ENCODE assay signal across 12 cellular contexts in the genomic region with DNA sequence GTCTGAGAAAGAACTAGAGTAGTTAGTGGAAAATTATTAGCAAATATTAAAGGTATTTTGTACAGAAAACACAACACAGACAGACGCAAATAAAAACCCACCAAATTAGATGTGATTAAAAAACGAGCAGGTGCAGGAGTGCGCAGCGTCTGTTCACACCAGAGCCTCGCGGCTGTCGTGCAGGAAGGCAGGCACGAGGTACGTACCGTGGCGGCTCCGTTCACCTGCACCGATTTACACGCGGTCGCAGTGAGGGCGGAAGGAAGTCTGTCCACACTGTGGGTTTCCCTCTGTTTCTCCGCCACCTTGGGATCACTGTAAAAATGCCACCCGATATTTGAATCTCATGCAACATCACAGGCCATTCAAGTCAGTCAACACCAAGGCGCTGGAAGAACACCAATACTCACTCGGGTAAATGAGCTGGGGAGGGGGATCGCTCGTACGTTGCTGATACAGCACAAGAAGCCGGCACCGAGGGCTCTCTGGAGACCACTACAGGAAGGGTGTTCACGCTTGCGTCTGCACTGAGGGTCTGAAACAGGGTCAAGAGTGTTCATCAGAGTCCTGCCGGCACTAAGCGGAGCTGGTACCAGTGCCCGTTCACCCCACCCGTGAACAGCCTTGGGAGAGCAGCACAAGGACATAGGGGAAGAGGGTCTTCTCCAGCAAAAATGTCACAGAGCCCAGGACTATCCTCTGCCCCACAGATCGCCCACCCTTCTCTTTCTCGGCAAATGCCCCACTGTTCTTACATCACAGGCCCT.
DNase-seq lines count a peak whose midpoint lies in the region; ATAC-seq and TF ChIP-seq lines count a peak whose summit lies in the region.
"Had no signal": no experiment of that assay in that cellular context is flagged by ENCODE, and none has a peak within 500 bp of the region (broad histone marks: within the 10 kb centered on the region; RNA-seq: fewer than 3 reads in every experiment).

No MANE protein-coding gene starts in this region.

- peak overlapping the region; percentile 21 for H3K27ac Mint-ChIP-seq in activated CD4-positive, alpha-beta T cell treated with anti-CD3 and anti-CD28 coated beads, Interleukin-2, amount 10 ng/mL, durations not matched to agents 24 days and 14 days
- peak overlapping the region; percentile 37 for H3K27ac Mint-ChIP-seq in stimulated activated naive B cell treated with anti-CD40 and anti-IgM and Interleukin-4, amounts not matched to agents 10 μg/mL and 1 μg/mL and 100 μg/mL, for 72 hours
- H3K27ac Mint-ChIP-seq: CD4-positive, CD25-positive, alpha-beta regulatory T cell had no signal

- ATAC-seq in stimulated activated naive B cell treated with anti-CD40 and anti-IgM and Interleukin-4, amounts not matched to agents 10 μg/mL and 1 μg/mL and 100 μg/mL, for 72 hours (replicated peaks), result no peak
- no peak for ATAC-seq in GM21515 (IDR thresholded peaks at IDR 0.05; ENCODE audit: unreplicated experiment)

- H3K9me3 Mint-ChIP-seq in activated CD4-positive, alpha-beta T cell treated with anti-CD3 and anti-CD28 coated beads, Interleukin-2, amount 10 ng/mL, durations not matched to agents 24 days and 14 days, result no peaks in the 10 kb centered on the region
- no peaks in the 10 kb centered on the region for H3K9me3 Mint-ChIP-seq in stimulated activated naive B cell treated with anti-CD40 and anti-IgM and Interleukin-4, amounts not matched to agents 10 μg/mL and 1 μg/mL and 100 μg/mL, for 72 hours
- H3K9me3 Mint-ChIP-seq: CD4-positive, CD25-positive, alpha-beta regulatory T cell; IgD-negative memory B cell had no signal

- WGBS in esophagus muscularis mucosa, result 93% methylated on average over 31 of the region's 34 CpGs

- no peaks in the 10 kb centered on the region for H3K9me3 ChIP-seq in esophagus muscularis mucosa
- H3K9me3 ChIP-seq: BLaER1 treated with 17β-estradiol and CSF1 and Interleukin-3, amounts not matched to agents 10 nM and 100 nM had no signal

- no peak for TF ChIP-seq EP300 in esophagus muscularis mucosa (IDR thresholded peaks at IDR 0.05)

- no peak for TF ChIP-seq POLR2A in esophagus muscularis mucosa (IDR thresholded peaks at IDR 0.05; ENCODE audit: low read depth)

- no peak overlapping the region for H3K4me3 ChIP-seq in esophagus muscularis mucosa
- H3K4me3 ChIP-seq: BLaER1 treated with 17β-estradiol and CSF1 and Interleukin-3, amounts not matched to agents 10 nM and 100 nM; GM23248 had no signal

- TF ChIP-seq CTCF in GM13977 (IDR thresholded peaks at IDR 0.05; ENCODE audit: extremely low read depth, insufficient read depth, missing control alignments), result no peak
- TF ChIP-seq CTCF in esophagus muscularis mucosa (IDR thresholded peaks at IDR 0.05), result no peak
- TF ChIP-seq CTCF in GM20000 (IDR thresholded peaks at IDR 0.05; ENCODE audit: extremely low read depth, missing control alignments), result no peak

- no peaks in the 10 kb centered on the region for H3K4me1 Mint-ChIP-seq in activated CD4-positive, alpha-beta T cell treated with anti-CD3 and anti-CD28 coated beads, Interleukin-2, amount 10 ng/mL, durations not matched to agents 24 days and 14 days
- peaks cover 15 to 20% of the 10 kb centered on the region in 2 donors for H3K4me1 Mint-ChIP-seq in stimulated activated naive B cell treated with anti-CD40 and anti-IgM and Interleukin-4, amounts not matched to agents 10 μg/mL and 1 μg/mL and 100 μg/mL, for 72 hours

- intact Hi-C loops in activated CD4-positive, alpha-beta T cell treated with anti-CD3 and anti-CD28 coated beads, Interleukin-2, amount 10 ng/mL, durations not matched to agents 24 days and 14 days (cut with micrococcal nuclease), result no loop called here
- intact Hi-C loops in esophagus muscularis mucosa (cut with DNase I), result no loop called here

- no peak overlapping the region for H3K27ac ChIP-seq in esophagus muscularis mucosa (replicated peaks in 1 of 4)
- H3K27ac ChIP-seq: BLaER1 treated with 17β-estradiol and CSF1 and Interleukin-3, amounts not matched to agents 10 nM and 100 nM; GM23248 had no signal

- H3K4me1 ChIP-seq in esophagus muscularis mucosa, result peaks cover 0 to 21% (median 3%) of the 10 kb centered on the region in 4 donors

- no peak overlapping the region for H3K4me3 Mint-ChIP-seq in activated CD4-positive, alpha-beta T cell treated with anti-CD3 and anti-CD28 coated beads, Interleukin-2, amount 10 ng/mL, durations not matched to agents 24 days and 14 days
- no peak overlapping the region for H3K4me3 Mint-ChIP-seq in stimulated activated naive B cell treated with anti-CD40 and anti-IgM and Interleukin-4, amounts not matched to agents 10 μg/mL and 1 μg/mL and 100 μg/mL, for 72 hours
- H3K4me3 Mint-ChIP-seq: CD4-positive, CD25-positive, alpha-beta regulatory T cell; IgD-negative memory B cell had no signal

- H3K36me3 Mint-ChIP-seq in activated CD4-positive, alpha-beta T cell treated with anti-CD3 and anti-CD28 coated beads, Interleukin-2, amount 10 ng/mL, durations not matched to agents 24 days and 14 days (ENCODE audit: low read depth), result peaks cover 58% of the 10 kb centered on the region
- H3K36me3 Mint-ChIP-seq in stimulated activated naive B cell treated with anti-CD40 and anti-IgM and Interleukin-4, amounts not matched to agents 10 μg/mL and 1 μg/mL and 100 μg/mL, for 72 hours, result peaks cover 45 to 61% of the 10 kb centered on the region in 2 donors

- in situ Hi-C loops in GM13977 (cut with MboI; ENCODE audit: low pct_unique_long_range_greater_than_20kb, low sequenced_read_pairs, unreplicated experiment), result loop anchor here (25.0 kb wide), 1 partner anchor 302 kb away; no protein-coding TSS in a partner anchor

- no peaks in the 10 kb centered on the region for H3K27me3 Mint-ChIP-seq in activated CD4-positive, alpha-beta T cell treated with anti-CD3 and anti-CD28 coated beads, Interleukin-2, amount 10 ng/mL, durations not matched to agents 24 days and 14 days
- H3K27me3 Mint-ChIP-seq in stimulated activated naive B cell treated with anti-CD40 and anti-IgM and Interleukin-4, amounts not matched to agents 10 μg/mL and 1 μg/mL and 100 μg/mL, for 72 hours, result no peaks in the 10 kb centered on the region
- H3K27me3 Mint-ChIP-seq: CD4-positive, CD25-positive, alpha-beta regulatory T cell; IgD-negative memory B cell had no signal

- peak; percentile 47 for DNase-seq in activated CD4-positive, alpha-beta T cell treated with anti-CD3 and anti-CD28 coated beads, Interleukin-2, amount 10 ng/mL, durations not matched to agents 24 days and 14 days
- DNase-seq in activated CD4-positive, alpha-beta T cell treated with anti-CD3 and anti-CD28 coated beads for 48 hours, result no peak
- DNase-seq in GM13977 (ENCODE audit: low spot score), result peak; percentile 16
- DNase-seq in esophagus muscularis mucosa (ENCODE audit: extremely low spot score), result peak; percentile 62
- no peak for DNase-seq in stimulated activated naive B cell treated with anti-CD40 and anti-IgM and Interleukin-4, amounts not matched to agents 10 μg/mL and 1 μg/mL and 100 μg/mL, for 72 hours
- no peak for DNase-seq in GM20000 (ENCODE audit: low spot score)
- DNase-seq: CD4-positive, CD25-positive, alpha-beta regulatory T cell; GF-D8; GM23248 had no signal

- H3K27me3 ChIP-seq in esophagus muscularis mucosa, result no peaks in the 10 kb centered on the region
- H3K27me3 ChIP-seq: BLaER1 treated with 17β-estradiol and CSF1 and Interleukin-3, amounts not matched to agents 10 nM and 100 nM had no signal

- peaks cover 70 to 99% (median 80%) of the 10 kb centered on the region in 4 donors for H3K36me3 ChIP-seq in esophagus muscularis mucosa

Comparison
In these comparisons a context has a peak if more than half of its experiments do, and no peak if none do; other contexts are left out.
1. DNase-seq: peak in activated CD4-positive, alpha-beta T cell treated with anti-CD3 and anti-CD28 coated beads, Interleukin-2, amount 10 ng/mL, durations not matched to agents 24 days and 14 days (single experiment), GM13977 (single experiment) and esophagus muscularis mucosa (single experiment); none in activated CD4-positive, alpha-beta T cell treated with anti-CD3 and anti-CD28 coated beads for 48 hours (single experiment), stimulated activated naive B cell treated with anti-CD40 and anti-IgM and Interleukin-4, amounts not matched to agents 10 μg/mL and 1 μg/mL and 100 μg/mL, for 72 hours (single experiment) and GM20000 (single experiment).